In the genomic region with DNA sequence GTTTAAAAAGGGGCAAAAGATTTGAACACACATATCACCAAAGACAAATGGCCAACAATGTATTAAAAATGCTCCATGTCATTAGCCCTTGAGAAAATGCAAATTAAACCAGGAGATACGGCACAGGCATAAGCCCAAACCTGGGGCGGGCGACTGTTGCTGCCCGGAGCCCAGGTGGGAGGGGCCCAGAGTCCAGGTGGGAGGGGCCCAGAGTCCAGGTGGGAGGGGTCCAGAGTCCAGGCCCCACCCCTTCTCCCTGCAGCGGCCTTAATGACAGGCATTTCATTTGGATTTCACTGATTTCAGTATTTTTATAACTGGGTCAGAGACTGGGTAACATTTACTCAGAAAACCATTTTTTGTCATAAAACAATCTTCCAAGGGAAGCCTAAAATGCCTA, we compare ENCODE assay signal across 16 cellular contexts.
DNase-seq lines count a peak whose midpoint lies in the region; ATAC-seq and TF ChIP-seq lines count a peak whose summit lies in the region.
"Had no signal": no experiment of that assay in that cellular context is flagged by ENCODE, and none has a peak within 500 bp of the region (broad histone marks: within the 10 kb centered on the region; RNA-seq: fewer than 3 reads in every experiment).

No MANE protein-coding gene starts in this region.

- no peaks in the 10 kb centered on the region for H3K27me3 ChIP-seq in SK-N-SH (ENCODE audit: insufficient read depth)
- H3K27me3 ChIP-seq in naive thymus-derived CD4-positive, alpha-beta T cell (ENCODE audit: control insufficient read depth in 2 of 2, insufficient read depth in 2 of 2, low read length in 2 of 2), result no peaks in the 10 kb centered on the region
- H3K27me3 ChIP-seq: gastroesophageal sphincter, pancreas had no signal

- intact Hi-C loops in naive thymus-derived CD4-positive, alpha-beta T cell (cut with micrococcal nuclease), result loop anchor here in 1 of 2 donors (1.0 kb wide), 1 partner anchor 11 kb away; no protein-coding TSS in a partner anchor

- peaks cover 19% of the 10 kb centered on the region for H4K20me1 ChIP-seq in SK-N-SH (ENCODE audit: insufficient read depth)

- H2AFZ ChIP-seq in SK-N-SH (ENCODE audit: low read depth), result no peak overlapping the region

- POLR2A ChIA-PET in SK-N-SH (lab: Yijun Ruan, JAX), result no interaction called here
- POLR2A ChIA-PET in naive thymus-derived CD4-positive, alpha-beta T cell (lab: Charles Lee), result no interaction called here

- no peaks in the 10 kb centered on the region for H3K9me3 ChIP-seq in SK-N-SH
- no peaks in the 10 kb centered on the region for H3K9me3 ChIP-seq in naive thymus-derived CD4-positive, alpha-beta T cell (ENCODE audit: control insufficient read depth in 2 of 3, low read length in 3 of 3)
- H3K9me3 ChIP-seq: gastroesophageal sphincter, pancreas had no signal

- no peak for DNase-seq in activated naive CD8-positive, alpha-beta T cell treated with anti-CD3 and anti-CD28 coated beads, Interleukin-2, amount 50 U/mL, for 24 hours
- DNase-seq in ELF-1 (ENCODE audit: low read depth, low spot score) (peak; percentile 62), SK-N-SH (peak; percentile 82), EL (no peak), SIG-M5 (lab: John Stamatoyannopoulos, UW) (no peak), HFFc6 (no peak)
- DNase-seq in naive thymus-derived CD4-positive, alpha-beta T cell, result peak in 1 of 9 donors; percentile 34
- DNase-seq: NCI-H1694; NCI-H345; stimulated activated CD4-positive, alpha-beta T cell treated with anti-CD3 and anti-CD28 coated beads, Interleukin-4, amount 100 ng/mL, for 4 hours; T-helper 2 cell had no signal

- TF ChIP-seq RAD21 in SK-N-SH (IDR thresholded peaks at IDR 0.05; ENCODE audit: low read length), result no peak

- no peaks in the 10 kb centered on the region for H3K9me2 ChIP-seq in SK-N-SH

- TF ChIP-seq CTCF in SK-N-SH (IDR thresholded peaks at IDR 0.05) (no peak), HFFc6 (IDR thresholded peaks at IDR 0.05) (no peak)

- H3K4me1 ChIP-seq in SK-N-SH (ENCODE audit: control insufficient read depth in 1 of 2, insufficient read depth in 2 of 2, low read depth in 1 of 2, low read length in 1 of 2), result peaks cover 2 to 10% of the 10 kb centered on the region in 2 experiments; a peak in 2 of 4 replicates
- peaks cover 16 to 34% of the 10 kb centered on the region in 2 donors for H3K4me1 ChIP-seq in naive thymus-derived CD4-positive, alpha-beta T cell (ENCODE audit: control insufficient read depth in 2 of 2, insufficient read depth in 2 of 2, low read length in 2 of 2)

- no peak for TF ChIP-seq EP300 in SK-N-SH (IDR thresholded peaks at IDR 0.05; ENCODE audit: borderline replicate concordance in 1 of 2, low read depth in 1 of 2, low read length in 1 of 2)

- no peak overlapping the region for H3K9ac ChIP-seq in SK-N-SH

- no peak overlapping the region for H3K4me2 ChIP-seq in SK-N-SH

- CTCF ChIA-PET in SK-N-SH (lab: Yijun Ruan, JAX), result no interaction called here
- CTCF ChIA-PET in naive thymus-derived CD4-positive, alpha-beta T cell (lab: Charles Lee), result no interaction called here

- H3K36me3 ChIP-seq in SK-N-SH (replicated peaks in 1 of 2; ENCODE audit: control insufficient read depth in 1 of 2, insufficient read depth in 2 of 2, low read length in 1 of 2), result peaks cover 13 to 32% of the 10 kb centered on the region in 2 experiments
- peaks cover 31 to 87% (median 37%) of the 10 kb centered on the region in 3 experiments for H3K36me3 ChIP-seq in naive thymus-derived CD4-positive, alpha-beta T cell (ENCODE audit: control insufficient read depth in 2 of 3, insufficient read depth in 3 of 3, low read length in 3 of 3)
- H3K36me3 ChIP-seq: pancreas had no signal

- no peak for ATAC-seq in activated naive CD8-positive, alpha-beta T cell treated with anti-CD3 and anti-CD28 coated beads, Interleukin-2, amount 50 U/mL, for 24 hours
- peak; percentile 44 for ATAC-seq in naive thymus-derived CD4-positive, alpha-beta T cell
- ATAC-seq: activated naive CD4-positive, alpha-beta T cell treated with anti-CD3 and anti-CD28 coated beads, Interleukin-2, amount 50 U/mL, for 72 hours; gastroesophageal sphincter; pancreas; Right ventricle myocardium inferior had no signal

- no peaks in the 10 kb centered on the region for H3K36me3 Mint-ChIP-seq in activated naive CD8-positive, alpha-beta T cell
- peaks cover 8% of the 10 kb centered on the region for H3K36me3 Mint-ChIP-seq in activated naive CD8-positive, alpha-beta T cell treated with anti-CD3 and anti-CD28 coated beads, Interleukin-2, amount 50 U/mL, for 24 hours (ENCODE audit: low read depth)
- peaks cover 0 to 26% (median 14%) of the 10 kb centered on the region in 5 donors for H3K36me3 Mint-ChIP-seq in naive thymus-derived CD4-positive, alpha-beta T cell
- peaks cover 15% of the 10 kb centered on the region; the same call in 1 of the 2 replicates for H3K36me3 Mint-ChIP-seq in HFFc6 (ENCODE audit: low read depth)
- H3K36me3 Mint-ChIP-seq: activated naive CD4-positive, alpha-beta T cell treated with anti-CD3 and anti-CD28 coated beads, Interleukin-2, amount 50 U/mL, for 72 hours had no signal

- H3K9me3 Mint-ChIP-seq in activated naive CD8-positive, alpha-beta T cell (ENCODE audit: low read depth), result no peaks in the 10 kb centered on the region
- H3K9me3 Mint-ChIP-seq in activated naive CD8-positive, alpha-beta T cell treated with anti-CD3 and anti-CD28 coated beads, Interleukin-2, amount 50 U/mL, for 24 hours, result no peaks in the 10 kb centered on the region
- H3K9me3 Mint-ChIP-seq in naive thymus-derived CD4-positive, alpha-beta T cell, result peaks cover 0 to 4% (median 0%) of the 10 kb centered on the region in 11 donors
- no peaks in the 10 kb centered on the region for H3K9me3 Mint-ChIP-seq in HFFc6
- H3K9me3 Mint-ChIP-seq: activated naive CD4-positive, alpha-beta T cell treated with anti-CD3 and anti-CD28 coated beads, Interleukin-2, amount 50 U/mL, for 72 hours had no signal

- peaks cover 4% of the 10 kb centered on the region for H3F3A ChIP-seq in SK-N-SH (replicated peaks; ENCODE audit: insufficient read depth)

- peak overlapping the region; percentile 61 for H3K27ac Mint-ChIP-seq in activated naive CD8-positive, alpha-beta T cell
- H3K27ac Mint-ChIP-seq in activated naive CD8-positive, alpha-beta T cell treated with anti-CD3 and anti-CD28 coated beads, Interleukin-2, amount 50 U/mL, for 24 hours, result no peak overlapping the region
- H3K27ac Mint-ChIP-seq in naive thymus-derived CD4-positive, alpha-beta T cell, result peak overlapping the region in 5 of 9 donors; percentile 38 to 72 (median 45)
- no peak overlapping the region for H3K27ac Mint-ChIP-seq in HFFc6
- H3K27ac Mint-ChIP-seq: activated naive CD4-positive, alpha-beta T cell treated with anti-CD3 and anti-CD28 coated beads, Interleukin-2, amount 50 U/mL, for 72 hours had no signal

- H3K79me2 ChIP-seq in SK-N-SH (ENCODE audit: insufficient read depth), result peaks cover 89% of the 10 kb centered on the region

- H3K4me3 Mint-ChIP-seq in activated naive CD8-positive, alpha-beta T cell, result no peak overlapping the region
- no peak overlapping the region for H3K4me3 Mint-ChIP-seq in activated naive CD8-positive, alpha-beta T cell treated with anti-CD3 and anti-CD28 coated beads, Interleukin-2, amount 50 U/mL, for 24 hours
- H3K4me3 Mint-ChIP-seq in naive thymus-derived CD4-positive, alpha-beta T cell, result peak overlapping the region in 3 of 10 donors; percentile 18 to 32 (median 25)
- H3K4me3 Mint-ChIP-seq in HFFc6, result no peak overlapping the region

- H3K4me1 Mint-ChIP-seq in activated naive CD8-positive, alpha-beta T cell (ENCODE audit: low read depth), result peaks cover 50% of the 10 kb centered on the region
- peaks cover 60% of the 10 kb centered on the region for H3K4me1 Mint-ChIP-seq in activated naive CD8-positive, alpha-beta T cell treated with anti-CD3 and anti-CD28 coated beads, Interleukin-2, amount 50 U/mL, for 24 hours
- H3K4me1 Mint-ChIP-seq in naive thymus-derived CD4-positive, alpha-beta T cell, result peaks cover 14 to 85% (median 63%) of the 10 kb centered on the region in 7 donors
- peaks cover 18% of the 10 kb centered on the region for H3K4me1 Mint-ChIP-seq in HFFc6 (ENCODE audit: low read depth)

- H3K4me3 ChIP-seq in SK-N-SH (ENCODE audit: low read depth in 2 of 2, low read length in 1 of 2), result no peak overlapping the region
- H3K4me3 ChIP-seq in naive thymus-derived CD4-positive, alpha-beta T cell (ENCODE audit: low read length), result no peak overlapping the region
- H3K4me3 ChIP-seq: gastroesophageal sphincter, pancreas had no signal

- H3K27ac ChIP-seq in SK-N-SH (ENCODE audit: low read depth in 2 of 2, low read length in 1 of 2), result no peak overlapping the region
- H3K27ac ChIP-seq in naive thymus-derived CD4-positive, alpha-beta T cell (ENCODE audit: low read depth, low read length), result no peak overlapping the region
- H3K27ac ChIP-seq: gastroesophageal sphincter, pancreas had no signal

- WGBS in SK-N-SH (ENCODE audit: low lambda C conversion rate), result 54% methylated on average over 5 of the region's 5 CpGs

- no peaks in the 10 kb centered on the region for H3K27me3 Mint-ChIP-seq in activated naive CD8-positive, alpha-beta T cell
- H3K27me3 Mint-ChIP-seq in activated naive CD8-positive, alpha-beta T cell treated with anti-CD3 and anti-CD28 coated beads, Interleukin-2, amount 50 U/mL, for 24 hours, result no peaks in the 10 kb centered on the region
- no peaks in the 10 kb centered on the region for H3K27me3 Mint-ChIP-seq in naive thymus-derived CD4-positive, alpha-beta T cell
- H3K27me3 Mint-ChIP-seq in HFFc6 (ENCODE audit: insufficient read depth), result peaks cover 5% of the 10 kb centered on the region

TF ChIP-seq in SK-N-SH, 30 proteins besides CTCF, POLR2A, EP300 and RAD21 (continues in another document):
- TF ChIP-seq, protein P1, sequence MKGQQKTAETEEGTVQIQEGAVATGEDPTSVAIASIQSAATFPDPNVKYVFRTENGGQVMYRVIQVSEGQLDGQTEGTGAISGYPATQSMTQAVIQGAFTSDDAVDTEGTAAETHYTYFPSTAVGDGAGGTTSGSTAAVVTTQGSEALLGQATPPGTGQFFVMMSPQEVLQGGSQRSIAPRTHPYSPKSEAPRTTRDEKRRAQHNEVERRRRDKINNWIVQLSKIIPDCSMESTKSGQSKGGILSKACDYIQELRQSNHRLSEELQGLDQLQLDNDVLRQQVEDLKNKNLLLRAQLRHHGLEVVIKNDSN (IDR thresholded peaks at IDR 0.05; ENCODE audit: borderline replicate concordance, low read depth), result no peak

Comparison
In these comparisons a context has a peak if more than half of its experiments do, and no peak if none do; other contexts are left out.
1. H3K27ac Mint-ChIP-seq: peak in activated naive CD8-positive, alpha-beta T cell (single experiment) and naive thymus-derived CD4-positive, alpha-beta T cell (5 of 9); none in activated naive CD8-positive, alpha-beta T cell treated with anti-CD3 and anti-CD28 coated beads, Interleukin-2, amount 50 U/mL, for 24 hours (single experiment) and HFFc6 (single experiment).
2. DNase-seq: peak in ELF-1 (single experiment) and SK-N-SH (single experiment); none in activated naive CD8-positive, alpha-beta T cell treated with anti-CD3 and anti-CD28 coated beads, Interleukin-2, amount 50 U/mL, for 24 hours (single experiment), EL (single experiment), SIG-M5 (single experiment) and HFFc6 (single experiment).